ENCODE assay signal across 21 cellular contexts in the genomic region with DNA sequence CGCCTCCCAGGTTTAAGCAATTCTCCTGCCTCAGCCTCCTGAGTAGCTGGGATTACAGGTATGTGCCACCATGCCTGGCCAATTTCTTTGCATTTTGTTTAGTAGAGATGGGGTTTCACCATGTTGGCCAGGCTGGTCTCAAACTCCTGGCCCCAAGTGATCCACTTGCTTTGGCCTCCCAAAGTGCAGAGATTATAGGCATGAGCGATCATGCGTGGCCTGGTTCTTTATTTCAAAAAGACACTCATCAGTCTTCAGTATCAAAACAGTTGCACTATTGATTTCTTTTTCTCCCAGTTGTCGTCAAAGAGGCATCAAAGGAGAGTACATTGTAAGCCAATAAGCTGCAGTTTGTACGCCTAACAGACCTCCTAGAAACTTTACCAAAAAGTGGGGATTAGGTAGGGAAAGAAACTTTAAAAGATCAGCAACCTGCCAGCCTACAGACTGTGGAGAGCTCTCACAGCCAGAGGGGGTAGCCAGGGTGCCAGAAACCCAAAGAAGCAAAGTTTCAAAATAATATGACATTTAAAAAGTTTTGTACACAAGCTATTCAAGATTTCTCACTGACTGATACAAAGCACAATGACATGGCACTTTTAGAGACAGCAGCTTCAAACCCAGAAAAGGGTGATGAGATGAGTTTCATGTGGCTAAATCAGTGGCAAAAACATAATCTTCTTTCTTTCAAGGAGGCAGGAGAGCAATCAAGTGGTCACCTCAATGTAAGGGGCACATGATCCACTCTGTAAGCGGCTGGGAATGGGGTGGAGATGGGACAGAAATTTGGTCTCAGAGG.
DNase-seq lines count a peak whose midpoint lies in the region; ATAC-seq, FAIRE-seq and TF ChIP-seq lines count a peak whose summit lies in the region.
"Had no signal": no experiment of that assay in that cellular context is flagged by ENCODE, and none has a peak within 500 bp of the region (broad histone marks: within the 10 kb centered on the region; RNA-seq: fewer than 3 reads in every experiment).

No MANE protein-coding gene starts in this region.

- H3K4me1 Mint-ChIP-seq in astrocyte (ENCODE audit: low read depth, unreplicated experiment) = peaks cover 13% of the 10 kb centered on the region
- H3K4me1 Mint-ChIP-seq: activated B cell treated with CpG ODN at 0.5 μM for 24 hours, B cell had no signal

- H4K5ac ChIP-seq in IMR-90 (ENCODE audit: low read depth, low read length) = peak overlapping the region; percentile 56; the same call in 1 of the 2 replicates

- no peaks in the 10 kb centered on the region for H3K79me2 ChIP-seq in astrocyte (ENCODE audit: insufficient read depth, low read length)

- peak overlapping the region in 5 of 11 experiments; percentile 11 to 42 (median 17); a peak in 4 of 22 replicates for H3K27ac ChIP-seq in BLaER1 treated with 17β-estradiol and CSF1 and Interleukin-3, amounts not matched to agents 10 nM and 100 nM
- H3K27ac ChIP-seq in IMR-90 (ENCODE audit: insufficient read depth, low read length) (peak overlapping the region; percentile 55; the same call in 1 of the 2 replicates), astrocyte (ENCODE audit: low read depth, low read length) (no peak overlapping the region)
- H3K27ac ChIP-seq: neutrophil had no signal

- H2BK15ac ChIP-seq in IMR-90 (ENCODE audit: low read depth, low read length) = peak overlapping the region; percentile 97

- no peaks in the 10 kb centered on the region for H3K79me1 ChIP-seq in IMR-90 (ENCODE audit: low read depth in 1 of 2, low read length in 2 of 2)

- no peak for ATAC-seq in IMR-90 (ENCODE audit: low read depth)
- ATAC-seq: activated CD8-positive, alpha-beta T cell treated with anti-CD3 and anti-CD28 coated beads for 36 hours; mucosa of descending colon had no signal

- peak overlapping the region; percentile 78 for H2AK5ac ChIP-seq in IMR-90 (ENCODE audit: low read depth, low read length)

- WGBS in IMR-90 (ENCODE audit: extremely low coverage in 2 of 2, insufficient read length in 1 of 2), 2 experiments = no CpG with 5 or more reads among the region's 6 CpGs

- no TSS peak for BruUV-seq in IMR-90 (replicated peaks; lab: Mats Ljungman, UMichigan)

- peaks cover 0 to 18% (median 11%) of the 10 kb centered on the region in 10 experiments; a peak in 16 of 20 replicates for H3K4me1 ChIP-seq in BLaER1 treated with 17β-estradiol and CSF1 and Interleukin-3, amounts not matched to agents 10 nM and 100 nM
- H3K4me1 ChIP-seq in IMR-90 (ENCODE audit: control insufficient read depth, insufficient read depth, low read length) (peaks cover 24% of the 10 kb centered on the region), astrocyte (ENCODE audit: insufficient read depth, low read length) (peaks cover 14% of the 10 kb centered on the region)

- peak overlapping the region; percentile 94 for H2BK5ac ChIP-seq in IMR-90 (ENCODE audit: low read depth, low read length, poor library complexity, severe bottlenecking)

- H3K23ac ChIP-seq in IMR-90 (ENCODE audit: low read depth, low read length) = peak overlapping the region; percentile 46; the same call in 1 of the 2 replicates

- H2AK9ac ChIP-seq in IMR-90 (replicated peaks; ENCODE audit: low read depth, low read length, poor library complexity) = no peak overlapping the region

- in situ Hi-C loops in IMR-90 (cut with MboI; ENCODE audit: low sequenced_read_pairs) = no loop called here

- POLR2A ChIA-PET in IMR-90 (lab: Charles Lee; ENCODE audit: unreplicated experiment) = no interaction called here

- no peak for TF ChIP-seq RAD21 in IMR-90 (IDR thresholded peaks at IDR 0.05; ENCODE audit: low read length)

- H3K27me3 Mint-ChIP-seq in astrocyte (ENCODE audit: low read depth, unreplicated experiment) = peaks cover 5% of the 10 kb centered on the region
- H3K27me3 Mint-ChIP-seq: activated CD8-positive, alpha-beta T cell treated with anti-CD3 and anti-CD28 coated beads for 36 hours had no signal

- 0 out of 2 replicates have a peak, but pooled peaks cover 3% of the 10 kb centered on the region for H3K9me1 ChIP-seq in IMR-90 (ENCODE audit: insufficient read depth, low read length)

- H2BK20ac ChIP-seq in IMR-90 (ENCODE audit: low read depth, low read length) = peak overlapping the region; percentile 92; the same call in 1 of the 2 replicates

- H2BK120ac ChIP-seq in IMR-90 (ENCODE audit: low read depth, low read length) = peak overlapping the region; percentile 80

- no peak overlapping the region for H3K4me3 Mint-ChIP-seq in astrocyte (ENCODE audit: unreplicated experiment)
- H3K4me3 Mint-ChIP-seq: activated B cell treated with CpG ODN at 0.5 μM for 24 hours; activated CD8-positive, alpha-beta T cell treated with anti-CD3 and anti-CD28 coated beads for 36 hours; B cell; endodermal cell had no signal

- H3K36me3 Mint-ChIP-seq in astrocyte (ENCODE audit: low read depth, unreplicated experiment) = no peaks in the 10 kb centered on the region

- H3K36me3 ChIP-seq in BLaER1 treated with 17β-estradiol and CSF1 and Interleukin-3, amounts not matched to agents 10 nM and 100 nM = no peaks in the 10 kb centered on the region
- H3K36me3 ChIP-seq in IMR-90 (ENCODE audit: control insufficient read depth, insufficient read depth, low read length) = no peaks in the 10 kb centered on the region
- H3K36me3 ChIP-seq in astrocyte (ENCODE audit: insufficient read depth, low read length) = no peaks in the 10 kb centered on the region
- H3K36me3 ChIP-seq: left ventricle myocardium inferior, neutrophil, SJCRH30 had no signal

- peaks cover 2% of the 10 kb centered on the region for H3K9me3 Mint-ChIP-seq in astrocyte (ENCODE audit: unreplicated experiment)
- H3K9me3 Mint-ChIP-seq: activated B cell treated with CpG ODN at 0.5 μM for 24 hours; activated CD8-positive, alpha-beta T cell treated with anti-CD3 and anti-CD28 coated beads for 36 hours; endodermal cell had no signal

- FAIRE-seq in astrocyte (lab: Jason Lieb, UNC) = no peak
- FAIRE-seq: GM12892 had no signal

- CTCF ChIA-PET in IMR-90 (lab: Yijun Ruan, JAX) = interaction anchor here (0.7 kb wide), 1 partner anchor 23 kb away, joined by 3 read pairs; no protein-coding TSS in a partner anchor

- H3K9ac ChIP-seq in BLaER1 treated with 17β-estradiol and CSF1 and Interleukin-3, amounts not matched to agents 10 nM and 100 nM = 0 out of 22 replicates have a peak overlapping the region, but pooled peaks of 1 of the 11 experiments have one; percentile 3
- H3K9ac ChIP-seq in IMR-90 (ENCODE audit: low read depth, low read length) (no peak overlapping the region; the same call in 1 of the 2 replicates), astrocyte (ENCODE audit: low read length) (no peak overlapping the region)

- intact Hi-C loops in IMR-90 (cut with micrococcal nuclease) = no loop called here

- H2AFZ ChIP-seq in IMR-90 (replicated peaks; ENCODE audit: low read length, poor library complexity) (no peak overlapping the region), astrocyte (ENCODE audit: low read depth, low read length) (no peak overlapping the region)

- H3K56ac ChIP-seq in IMR-90 (ENCODE audit: extremely low read depth, insufficient read depth, low read length) = no peak overlapping the region

- no peak for TF ChIP-seq POLR2A in IMR-90 (IDR thresholded peaks at IDR 0.05; ENCODE audit: low read depth, low read length)

- TF ChIP-seq CTCF in IMR-90 (conservative IDR thresholded peaks at IDR 0.05; ENCODE audit: low read depth, low read length) (no peak), astrocyte (IDR thresholded peaks at IDR 0.05; ENCODE audit: insufficient read depth, low read depth, low read length) (no peak)

- H3K9me3 ChIP-seq in BLaER1 treated with 17β-estradiol and CSF1 and Interleukin-3, amounts not matched to agents 10 nM and 100 nM (replicated peaks in 1 of 11) = peaks cover 0 to 3% (median 0%) of the 10 kb centered on the region in 11 experiments; a peak in 1 of 22 replicates
- H3K9me3 ChIP-seq in IMR-90 (ENCODE audit: control insufficient read depth, insufficient read depth, low read length) (no peaks in the 10 kb centered on the region), astrocyte (ENCODE audit: insufficient read depth, low read depth, low read length) (no peaks in the 10 kb centered on the region)
- H3K9me3 ChIP-seq: left ventricle myocardium inferior, mucosa of descending colon, neutrophil, SJCRH30 had no signal

- H3K14ac ChIP-seq in IMR-90 (replicated peaks; ENCODE audit: low read depth, low read length) = peak overlapping the region; percentile 60

- peak overlapping the region; percentile 85 for H3K18ac ChIP-seq in IMR-90 (ENCODE audit: low read depth, low read length)

- H3K27me3 ChIP-seq in BLaER1 treated with 17β-estradiol and CSF1 and Interleukin-3, amounts not matched to agents 10 nM and 100 nM = no peaks in the 10 kb centered on the region
- no peaks in the 10 kb centered on the region; the same call in 1 of the 2 replicates for H3K27me3 ChIP-seq in IMR-90 (ENCODE audit: control insufficient read depth, insufficient read depth, low read length)
- H3K27me3 ChIP-seq in astrocyte (ENCODE audit: insufficient read depth, low read length) = no peaks in the 10 kb centered on the region
- H3K27me3 ChIP-seq: neutrophil, SJCRH30 had no signal

- DNase-seq in IMR-90 (no peak), astrocyte (ENCODE audit: low read depth) (no peak), renal cortical epithelial cell (ENCODE audit: low read depth) (peak; percentile 11), cortex of kidney (lab: John Stamatoyannopoulos, UW) (no peak), activated gamma-delta T cell treated with Interleukin-2 at 50 U/mL for 16 hours (no peak), mesenteric fat pad (ENCODE audit: low spot score) (no peak)
- DNase-seq: activated B cell treated with CpG ODN at 0.5 μM for 24 hours; activated CD8-positive, alpha-beta T cell treated with anti-CD3 and anti-CD28 coated beads for 36 hours; activated naive CD4-positive, alpha-beta T cell treated with anti-CD3 and anti-CD28 coated beads, Interleukin-2, amount 50 U/mL, for 16 hours; activated T-cell treated with anti-CD3 and anti-CD28 coated beads, Interleukin-2, amount 50 U/mL, for 48 hours; endodermal cell; GDM1; left ventricle myocardium inferior; mucosa of descending colon; NCI-H2107; NCI-H748 treated with DMSO at 0.1 percent for 48 hours; SJCRH30 had no signal

- peak overlapping the region; percentile 72 for H3K4ac ChIP-seq in IMR-90 (ENCODE audit: low read depth, low read length)

- peak overlapping the region; percentile 34 for H3K27ac Mint-ChIP-seq in astrocyte (ENCODE audit: unreplicated experiment)
- H3K27ac Mint-ChIP-seq: activated B cell treated with CpG ODN at 0.5 μM for 24 hours; activated CD8-positive, alpha-beta T cell treated with anti-CD3 and anti-CD28 coated beads for 36 hours; B cell; endodermal cell had no signal

- dilution Hi-C loops in IMR-90 (cut with HindIII; ENCODE audit: low sequenced_read_pairs, unreplicated experiment) = no loop called here

- no peak overlapping the region for H3K4me3 ChIP-seq in BLaER1 treated with 17β-estradiol and CSF1 and Interleukin-3, amounts not matched to agents 10 nM and 100 nM
- H3K4me3 ChIP-seq in IMR-90 (ENCODE audit: insufficient read depth, low read depth, low read length) (no peak overlapping the region), astrocyte (ENCODE audit: insufficient read depth, low read depth, low read length) (no peak overlapping the region)
- H3K4me3 ChIP-seq: left ventricle myocardium inferior, mucosa of descending colon, SJCRH30 had no signal

- no peaks in the 10 kb centered on the region for H4K20me1 ChIP-seq in BLaER1 treated with 17β-estradiol and CSF1 and Interleukin-3, amounts not matched to agents 10 nM and 100 nM
- H4K20me1 ChIP-seq in IMR-90 (ENCODE audit: insufficient read depth, low read length) (no peaks in the 10 kb centered on the region), astrocyte (ENCODE audit: insufficient read depth, low read length) (no peaks in the 10 kb centered on the region)

- H3K4me2 ChIP-seq in BLaER1 treated with 17β-estradiol and CSF1 and Interleukin-3, amounts not matched to agents 10 nM and 100 nM = peak overlapping the region in 9 of 11 experiments; percentile 32 to 56 (median 46); a peak in 17 of 22 replicates
- no peak overlapping the region for H3K4me2 ChIP-seq in IMR-90 (ENCODE audit: low read depth, low read length)
- no peak overlapping the region for H3K4me2 ChIP-seq in astrocyte (ENCODE audit: low read length)

- H4K8ac ChIP-seq in IMR-90 (ENCODE audit: low read depth in 2 of 2, low read length in 2 of 2) = peak overlapping the region; percentile 27 to 61; a peak in 3 of 4 replicates

- peak overlapping the region; percentile 79; the same call in 1 of the 2 replicates for H4K91ac ChIP-seq in IMR-90 (ENCODE audit: insufficient read depth, low read depth, low read length)

Comparison
In these comparisons a context has a peak if more than half of its experiments do, and no peak if none do; other contexts are left out.
1. H3K4me2 ChIP-seq: peak in BLaER1 treated with 17β-estradiol and CSF1 and Interleukin-3, amounts not matched to agents 10 nM and 100 nM (9 of 11); none in IMR-90 (single experiment) and astrocyte (single experiment).